1 cellular context compared by ENCODE assay signal in genomic region chr4:174189392-174190029, GRCh38.
TF ChIP-seq lines count a peak whose summit lies in the region.

No MANE protein-coding gene starts in this region.

TF ChIP-seq in K562, 482 proteins besides CTCF, POLR2A, EP300 and RAD21 (continued from another document):
- TF ChIP-seq, protein P1, sequence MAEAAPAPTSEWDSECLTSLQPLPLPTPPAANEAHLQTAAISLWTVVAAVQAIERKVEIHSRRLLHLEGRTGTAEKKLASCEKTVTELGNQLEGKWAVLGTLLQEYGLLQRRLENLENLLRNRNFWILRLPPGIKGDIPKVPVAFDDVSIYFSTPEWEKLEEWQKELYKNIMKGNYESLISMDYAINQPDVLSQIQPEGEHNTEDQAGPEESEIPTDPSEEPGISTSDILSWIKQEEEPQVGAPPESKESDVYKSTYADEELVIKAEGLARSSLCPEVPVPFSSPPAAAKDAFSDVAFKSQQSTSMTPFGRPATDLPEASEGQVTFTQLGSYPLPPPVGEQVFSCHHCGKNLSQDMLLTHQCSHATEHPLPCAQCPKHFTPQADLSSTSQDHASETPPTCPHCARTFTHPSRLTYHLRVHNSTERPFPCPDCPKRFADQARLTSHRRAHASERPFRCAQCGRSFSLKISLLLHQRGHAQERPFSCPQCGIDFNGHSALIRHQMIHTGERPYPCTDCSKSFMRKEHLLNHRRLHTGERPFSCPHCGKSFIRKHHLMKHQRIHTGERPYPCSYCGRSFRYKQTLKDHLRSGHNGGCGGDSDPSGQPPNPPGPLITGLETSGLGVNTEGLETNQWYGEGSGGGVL (CRISPR knock-in tag; IDR thresholded peaks at IDR 0.05), result no peak
- TF ChIP-seq FOSL1 (tag; conservative IDR thresholded peaks at IDR 0.05), result 0 out of 2 replicates have a peak, but pooled peaks have one; percentile 16
- TF ChIP-seq MEIS2 (IDR thresholded peaks at IDR 0.05; ENCODE audit: partially characterized antibody), result peak; percentile 81
- TF ChIP-seq KHSRP (IDR thresholded peaks at IDR 0.05), result no peak
